ENCODE assay signal across 12 cellular contexts in genomic region chr2:232310189-232310588, GRCh38.
DNase-seq lines count a peak whose midpoint lies in the region; ATAC-seq and TF ChIP-seq lines count a peak whose summit lies in the region.
"Had no signal": no experiment of that assay in that cellular context is flagged by ENCODE, and none has a peak within 500 bp of the region (broad histone marks: within the 10 kb centered on the region; RNA-seq: fewer than 3 reads in every experiment).

No MANE protein-coding gene starts in this region.

- H3K36me3 Mint-ChIP-seq in activated T-cell treated with anti-CD3 and anti-CD28 coated beads, Interleukin-2, amount 50 U/mL, for 72 hours (ENCODE audit: insufficient read depth in 2 of 2) = peaks cover 15 to 23% of the 10 kb centered on the region in 2 donors

- peaks cover 9 to 10% of the 10 kb centered on the region in 2 donors for H3K9me3 Mint-ChIP-seq in activated T-cell treated with anti-CD3 and anti-CD28 coated beads, Interleukin-2, amount 50 U/mL, for 72 hours

- H3K27me3 ChIP-seq in heart left ventricle (no peaks in the 10 kb centered on the region), testis (no peaks in the 10 kb centered on the region)

- H3K27me3 Mint-ChIP-seq in activated T-cell treated with anti-CD3 and anti-CD28 coated beads, Interleukin-2, amount 50 U/mL, for 72 hours (ENCODE audit: low read depth) = no peaks in the 10 kb centered on the region
- H3K27me3 Mint-ChIP-seq: type B pancreatic cell had no signal

- H3K9me3 ChIP-seq in heart left ventricle (peaks cover 0 to 16% (median 5%) of the 10 kb centered on the region in 12 donors), testis (no peaks in the 10 kb centered on the region)

- ATAC-seq in heart left ventricle = peak in 3 of 4 donors; percentile 16 to 46 (median 20)
- ATAC-seq in Right ventricle myocardium superior (ENCODE audit: poor library complexity) = no peak
- ATAC-seq in activated T-cell treated with anti-CD3 and anti-CD28 coated beads, Interleukin-2, amount 50 U/mL, for 72 hours (replicated peaks in 1 of 2) = peak; percentile 57 to 71
- ATAC-seq in SK-N-SH treated with all-trans-retinoic acid at 6 μM for 48 hours = no peak
- ATAC-seq in HG03457 (IDR thresholded peaks at IDR 0.05; ENCODE audit: unreplicated experiment) = no peak

- TF ChIP-seq CTCF in heart left ventricle (IDR thresholded peaks at IDR 0.05) = no peak
- TF ChIP-seq CTCF in testis (IDR thresholded peaks at IDR 0.05) = no peak

- no peak for DNase-seq in heart left ventricle
- DNase-seq in Right ventricle myocardium superior = no peak
- DNase-seq in activated T-cell treated with anti-CD3 and anti-CD28 coated beads, Interleukin-2, amount 50 U/mL, for 72 hours = no peak
- peak; percentile 29 for DNase-seq in islet precursor cell
- peak; percentile 32 for DNase-seq in superior temporal gyrus (ENCODE audit: extremely low spot score)
- no peak for DNase-seq in testis
- DNase-seq: activated effector memory CD4-positive, alpha-beta T cell treated with anti-CD3 and anti-CD28 coated beads, Interleukin-2, amount 50 U/mL, for 16 hours; foreskin melanocyte; lower lobe of right lung had no signal

- H3K36me3 ChIP-seq in heart left ventricle = no peaks in the 10 kb centered on the region
- H3K36me3 ChIP-seq in testis (ENCODE audit: low read depth, missing control alignments) = no peaks in the 10 kb centered on the region

- peak overlapping the region; percentile 65 to 81 for H3K4me3 Mint-ChIP-seq in activated T-cell treated with anti-CD3 and anti-CD28 coated beads, Interleukin-2, amount 50 U/mL, for 72 hours
- H3K4me3 Mint-ChIP-seq: type B pancreatic cell had no signal

- H3K4me1 Mint-ChIP-seq in activated T-cell treated with anti-CD3 and anti-CD28 coated beads, Interleukin-2, amount 50 U/mL, for 72 hours (ENCODE audit: low read depth) = peaks cover 52% of the 10 kb centered on the region

- H3K4me3 ChIP-seq in heart left ventricle (no peak overlapping the region), testis (no peak overlapping the region)
- H3K4me3 ChIP-seq: lower lobe of right lung had no signal

- WGBS in heart left ventricle, 4 donors = 79 to 84% (median 81%) methylated on average over 9 of the region's 9 CpGs
- WGBS in testis, 2 donors = 37 to 79% methylated on average over 7 to 9 of the region's 9 CpGs

- intact Hi-C loops in heart left ventricle (cut with DNase I) (no loop called here), Right ventricle myocardium superior (cut with DNase I) (no loop called here), testis (cut with DNase I; ENCODE audit: low total_unique reads) (no loop called here)

- H3K4me1 ChIP-seq in heart left ventricle (peaks cover 0 to 28% (median 7%) of the 10 kb centered on the region in 12 donors), testis (no peaks in the 10 kb centered on the region)

- peak overlapping the region; percentile 82 for H3K27ac Mint-ChIP-seq in activated T-cell treated with anti-CD3 and anti-CD28 coated beads, Interleukin-2, amount 50 U/mL, for 72 hours
- H3K27ac Mint-ChIP-seq: type B pancreatic cell had no signal

- TF ChIP-seq POLR2A in heart left ventricle (IDR thresholded peaks at IDR 0.05) (no peak), testis (IDR thresholded peaks at IDR 0.05) (no peak)

- peak overlapping the region in 1 of 12 donors; percentile 70 for H3K27ac ChIP-seq in heart left ventricle
- H3K27ac ChIP-seq in testis = no peak overlapping the region
- H3K27ac ChIP-seq: lower lobe of right lung had no signal

TF ChIP-seq in SK-N-SH treated with all-trans-retinoic acid at 6 μM for 48 hours, 23 proteins besides CTCF, POLR2A, EP300 and RAD21:
- TF ChIP-seq ZC3H10 (CRISPR knock-in tag; IDR thresholded peaks at IDR 0.05) (no peak), PATZ1 (CRISPR knock-in tag; IDR thresholded peaks at IDR 0.05; ENCODE audit: borderline replicate concordance) (no peak), RARB (CRISPR knock-in tag; IDR thresholded peaks at IDR 0.05) (no peak), TCF4 (CRISPR knock-in tag; IDR thresholded peaks at IDR 0.05; ENCODE audit: borderline replicate concordance) (no peak), ZNF565 (CRISPR knock-in tag; conservative IDR thresholded peaks at IDR 0.05; ENCODE audit: low read depth) (no peak), TSHZ2 (CRISPR knock-in tag; IDR thresholded peaks at IDR 0.05) (no peak), CREB5 (CRISPR knock-in tag; IDR thresholded peaks at IDR 0.05; ENCODE audit: low read depth) (no peak), BACH2 (CRISPR knock-in tag; IDR thresholded peaks at IDR 0.05; ENCODE audit: borderline replicate concordance) (no peak), PPARA (CRISPR knock-in tag; IDR thresholded peaks at IDR 0.05; ENCODE audit: borderline replicate concordance) (no peak), ISL1 (CRISPR knock-in tag; IDR thresholded peaks at IDR 0.05) (no peak)

Comparison
In these comparisons a context has a peak if more than half of its experiments do, and no peak if none do; other contexts are left out.
1. ATAC-seq: peak in heart left ventricle (3 of 4) and activated T-cell treated with anti-CD3 and anti-CD28 coated beads, Interleukin-2, amount 50 U/mL, for 72 hours (2 of 2); none in Right ventricle myocardium superior (single experiment), SK-N-SH treated with all-trans-retinoic acid at 6 μM for 48 hours (single experiment) and HG03457 (single experiment).
2. DNase-seq: peak in islet precursor cell (single experiment) and superior temporal gyrus (single experiment); none in heart left ventricle (0 of 5), Right ventricle myocardium superior (single experiment), activated T-cell treated with anti-CD3 and anti-CD28 coated beads, Interleukin-2, amount 50 U/mL, for 72 hours (0 of 2) and testis (single experiment).